Comparison of ENCODE assay signal across 1 cellular context in genomic region chr10:102393411-102394078, GRCh38.
TF ChIP-seq lines count a peak whose summit lies in the region.

No MANE protein-coding gene starts in this region.

TF ChIP-seq in H1, 55 proteins besides CTCF, POLR2A, EP300 and RAD21:
- no peak for TF ChIP-seq CTBP2 (IDR thresholded peaks at IDR 0.05; ENCODE audit: borderline replicate concordance, insufficient read depth, insufficient read length, low read length)
- 0 out of 2 replicates have a peak, but pooled peaks have one; percentile 12 for TF ChIP-seq CHD2 (IDR thresholded peaks at IDR 0.05; ENCODE audit: low read length)
- peak; percentile 18; the same call in 1 of the 2 replicates for TF ChIP-seq TBP (IDR thresholded peaks at IDR 0.05; ENCODE audit: low read depth, low read length)
- TF ChIP-seq SRF (IDR thresholded peaks at IDR 0.05; ENCODE audit: low read depth, low read length), result no peak
- 0 out of 2 replicates have a peak, but pooled peaks have one; percentile 9 for TF ChIP-seq TEAD4 (IDR thresholded peaks at IDR 0.05; ENCODE audit: low read depth, low read length)
- TF ChIP-seq HDAC2 (IDR thresholded peaks at IDR 0.05; ENCODE audit: borderline replicate concordance in 1 of 2, low read depth in 2 of 2, low read length in 2 of 2), result no peak
- no peak for TF ChIP-seq SIN3A (conservative IDR thresholded peaks at IDR 0.05 in 1 of 2, IDR thresholded peaks at IDR 0.05 in 1 of 2; ENCODE audit: low read depth in 1 of 2, low read length in 2 of 2)
- no peak for TF ChIP-seq MAX (IDR thresholded peaks at IDR 0.05)
